Comparison of ENCODE assay signal across 16 cellular contexts in genomic region chr16:27500801-27501200, GRCh38. TPM values are rescaled to one million over a fixed set of nuclear protein-coding genes. Genes with fewer than 3 reads are reported as not detected.
A peak's percentile ranks its signal among the peaks of the same experiment; 100 is the strongest.
DNase-seq lines count a peak whose midpoint lies in the region; ATAC-seq and TF ChIP-seq lines count a peak whose summit lies in the region.
"Had no signal": no experiment of that assay in that cellular context is flagged by ENCODE, and none has a peak within 500 bp of the region (broad histone marks: within the 10 kb centered on the region; RNA-seq: fewer than 3 reads in every experiment).

No MANE protein-coding gene starts in this region.

- no peaks in the 10 kb centered on the region for H3K27me3 ChIP-seq in trophoblast cell (ENCODE audit: insufficient read depth, low read length)
- H3K27me3 ChIP-seq: BLaER1 treated with 17β-estradiol and CSF1 and Interleukin-3, amounts not matched to agents 10 nM and 100 nM had no signal

- peak overlapping the region; percentile 32 for H3K27ac Mint-ChIP-seq in T-helper 17 cell
- H3K27ac Mint-ChIP-seq: CD8-positive, alpha-beta T cell; GM23338 had no signal

- no peak overlapping the region for H4K8ac ChIP-seq in trophoblast cell (ENCODE audit: low read depth, low read length)

- no peak overlapping the region for H2BK12ac ChIP-seq in trophoblast cell (ENCODE audit: low read length)

- H3K4me3 ChIP-seq in AG10803 (ENCODE audit: low read length) (no peak overlapping the region), trophoblast cell (ENCODE audit: low read depth, low read length) (no peak overlapping the region)
- H3K4me3 ChIP-seq: BLaER1 treated with 17β-estradiol and CSF1 and Interleukin-3, amounts not matched to agents 10 nM and 100 nM; GM23338; K562 had no signal

- no peaks in the 10 kb centered on the region for H3K79me2 ChIP-seq in trophoblast cell (ENCODE audit: control insufficient read depth, insufficient read depth, low read length, poor library complexity)

- H4K91ac ChIP-seq in trophoblast cell (ENCODE audit: low read depth, low read length) = no peak overlapping the region

- no peaks in the 10 kb centered on the region for H3K27me3 Mint-ChIP-seq in T-helper 17 cell

- H3K18ac ChIP-seq in trophoblast cell (ENCODE audit: low read length) = no peak overlapping the region

- DNase-seq in AG10803 (ENCODE audit: low read depth) (peak; percentile 26), T-helper 17 cell (no peak), trophoblast cell (peak; percentile 13 to 73), NOMO-1 treated with DMSO at 0.1 percent for 48 hours (lab: John Stamatoyannopoulos, UW; ENCODE audit: unreplicated experiment) (no peak), AG20443 (ENCODE audit: low spot score) (no peak), NCI-H524 (lab: John Stamatoyannopoulos, UW) (no peak)
- DNase-seq: CD8-positive, alpha-beta T cell; COR-L47; DMS 273 treated with DMSO at 0.1 percent for 48 hours; DMS53; DND-41; HCEC 1CT; IMR-90 had no signal

- no peak overlapping the region for H2AK5ac ChIP-seq in trophoblast cell (ENCODE audit: low read length)

- no peaks in the 10 kb centered on the region for H3K4me1 Mint-ChIP-seq in T-helper 17 cell
- H3K4me1 Mint-ChIP-seq: GM23338 had no signal

- ATAC-seq in T-helper 17 cell = no peak
- ATAC-seq: CD8-positive, alpha-beta T cell; GM23338; K562 had no signal

- no peaks in the 10 kb centered on the region for H3K4me1 ChIP-seq in trophoblast cell (ENCODE audit: control insufficient read depth in 1 of 2, insufficient read depth in 2 of 2, low read length in 2 of 2)

- peaks cover 18% of the 10 kb centered on the region for H3K36me3 Mint-ChIP-seq in T-helper 17 cell (ENCODE audit: low read depth)

- no peak overlapping the region for H3K4ac ChIP-seq in trophoblast cell (ENCODE audit: low read depth, low read length)

- H4K12ac ChIP-seq in trophoblast cell (ENCODE audit: low read depth, low read length) = no peak overlapping the region

- H3K4me2 ChIP-seq in trophoblast cell (ENCODE audit: low read length) = no peak overlapping the region
- H3K4me2 ChIP-seq: BLaER1 treated with 17β-estradiol and CSF1 and Interleukin-3, amounts not matched to agents 10 nM and 100 nM; GM23338 had no signal

- H3K9me3 ChIP-seq in T-helper 17 cell (ENCODE audit: control insufficient read depth, low read length, poor library complexity, severe bottlenecking) (no peaks in the 10 kb centered on the region), trophoblast cell (ENCODE audit: insufficient read depth, low read depth, low read length) (no peaks in the 10 kb centered on the region)
- H3K9me3 ChIP-seq: BLaER1 treated with 17β-estradiol and CSF1 and Interleukin-3, amounts not matched to agents 10 nM and 100 nM had no signal

- H3K36me3 ChIP-seq in trophoblast cell (ENCODE audit: control insufficient read depth in 1 of 2, insufficient read depth in 2 of 2, low read length in 2 of 2) = peaks cover 70 to 87% of the 10 kb centered on the region in 2 experiments

- H3K79me1 ChIP-seq in trophoblast cell (ENCODE audit: low read length) = no peaks in the 10 kb centered on the region

- no CpG with 5 or more reads among the region's 3 CpGs for WGBS in trophoblast cell (ENCODE audit: extremely low coverage, insufficient coverage, insufficient read length)

- H3K4me3 Mint-ChIP-seq in T-helper 17 cell = no peak overlapping the region
- H3K4me3 Mint-ChIP-seq: CD8-positive, alpha-beta T cell; GM23338 had no signal

- H3K9ac ChIP-seq in trophoblast cell (ENCODE audit: low read length) = no peak overlapping the region
- H3K9ac ChIP-seq: BLaER1 treated with 17β-estradiol and CSF1 and Interleukin-3, amounts not matched to agents 10 nM and 100 nM had no signal

- no peak overlapping the region for H2BK120ac ChIP-seq in trophoblast cell (ENCODE audit: insufficient read depth, low read length, poor library complexity)

- H3K14ac ChIP-seq in trophoblast cell (ENCODE audit: low read length) = no peak overlapping the region

- no peak for TF ChIP-seq CTCF in AG10803 (conservative IDR thresholded peaks at IDR 0.05; ENCODE audit: low read length)

- no peak overlapping the region for H2AFZ ChIP-seq in trophoblast cell (ENCODE audit: insufficient read depth, low read length, poor library complexity)
- H2AFZ ChIP-seq: GM23338 had no signal

- H3K27ac ChIP-seq in trophoblast cell (ENCODE audit: low read depth, low read length) = no peak overlapping the region
- H3K27ac ChIP-seq: BLaER1 treated with 17β-estradiol and CSF1 and Interleukin-3, amounts not matched to agents 10 nM and 100 nM had no signal

- no peak overlapping the region for H3K23ac ChIP-seq in trophoblast cell (ENCODE audit: low read length)

- H2BK5ac ChIP-seq in trophoblast cell (ENCODE audit: low read depth, low read length, poor library complexity) = no peak overlapping the region

RNA-seq across cellular contexts. Expression of gene GTF3C1, which starts 48.9 kb away (rescaled TPM):
- 10 to 100 TPM; 55.3 to 55.6 TPM for total RNA-seq in T-helper 17 cell
- polyA plus RNA-seq in trophoblast cell (2013) = 39.8 and 43.4 TPM in 2 replicates

RNA-seq across cellular contexts. Expression of gene KATNIP, which starts 49.1 kb away (rescaled TPM):
- total RNA-seq in T-helper 17 cell = 10 to 100 TPM; 28.6 to 29.7 TPM
- 9.2 and 10.2 TPM in 2 replicates for polyA plus RNA-seq in trophoblast cell (2013)

Comparison
In these comparisons a context has a peak if more than half of its experiments do, and no peak if none do; other contexts are left out.
1. DNase-seq: peak in AG10803 (single experiment) and trophoblast cell (2 of 2); none in T-helper 17 cell (0 of 3), NOMO-1 treated with DMSO at 0.1 percent for 48 hours (single experiment), AG20443 (single experiment) and NCI-H524 (0 of 2).